9 cellular contexts compared by ENCODE assay signal in the genomic region with DNA sequence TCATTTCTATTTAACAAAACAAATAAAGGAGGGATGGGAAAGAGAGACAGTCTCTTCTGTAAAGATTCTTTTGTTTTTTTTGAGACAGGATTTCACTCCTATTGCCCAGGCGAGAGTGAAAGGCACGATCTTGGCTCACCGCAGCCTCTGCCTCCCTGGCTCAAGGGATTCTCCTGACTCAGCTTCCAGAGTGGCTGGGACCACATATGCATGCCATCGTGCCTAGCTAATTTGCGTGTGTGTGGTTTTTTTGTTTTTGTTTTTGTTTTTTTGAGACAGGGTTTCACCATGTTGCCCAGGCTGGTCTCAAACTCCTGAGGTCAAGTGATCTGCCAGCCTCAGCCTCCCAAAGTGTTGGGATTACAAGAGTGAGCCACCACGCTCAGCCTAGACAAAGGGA. TPM values are rescaled to one million over a fixed set of nuclear protein-coding genes. Genes with fewer than 3 reads are reported as not detected.
DNase-seq lines count a peak whose midpoint lies in the region; ATAC-seq and TF ChIP-seq lines count a peak whose summit lies in the region.
"Had no signal": no experiment of that assay in that cellular context is flagged by ENCODE, and none has a peak within 500 bp of the region (broad histone marks: within the 10 kb centered on the region; RNA-seq: fewer than 3 reads in every experiment).

No MANE protein-coding gene starts in this region.

- ATAC-seq in SK-N-SH treated with all-trans-retinoic acid at 6 μM for 48 hours (peak; percentile 68), GM18870 (IDR thresholded peaks at IDR 0.05; ENCODE audit: unreplicated experiment) (no peak)
- ATAC-seq in activated CD8-positive, alpha-beta T cell treated with anti-CD3 and anti-CD28 coated beads, Interleukin-2, amount 10 ng/mL, durations not matched to agents 7 days and 5 days: no peak

- WGBS in suprapubic skin: 29% methylated on average over 6 of the region's 6 CpGs

- peaks cover 36% of the 10 kb centered on the region for H3K4me1 Mint-ChIP-seq in MCF 10A (ENCODE audit: insufficient read depth, unreplicated experiment)
- peaks cover 40% of the 10 kb centered on the region for H3K4me1 Mint-ChIP-seq in activated CD8-positive, alpha-beta T cell treated with anti-CD3 and anti-CD28 coated beads, Interleukin-2, amount 10 ng/mL, durations not matched to agents 7 days and 5 days (ENCODE audit: low read depth)
- peaks cover 27% of the 10 kb centered on the region for H3K4me1 Mint-ChIP-seq in Calu3 (ENCODE audit: low read depth, unreplicated experiment)

- no peak for TF ChIP-seq EP300 in suprapubic skin (IDR thresholded peaks at IDR 0.05)

- TF ChIP-seq CTCF in MCF 10A (IDR thresholded peaks at IDR 0.05; ENCODE audit: unreplicated experiment): no peak
- no peak for TF ChIP-seq CTCF in breast epithelium (IDR thresholded peaks at IDR 0.05)
- no peak for TF ChIP-seq CTCF in fibroblast of villous mesenchyme (IDR thresholded peaks at IDR 0.05; ENCODE audit: insufficient read depth, low read depth, low read length)
- TF ChIP-seq CTCF in suprapubic skin (IDR thresholded peaks at IDR 0.05): no peak
- no peak for TF ChIP-seq CTCF in Calu3 (IDR thresholded peaks at IDR 0.05; ENCODE audit: unreplicated experiment)

- H3K9me3 ChIP-seq in breast epithelium: no peaks in the 10 kb centered on the region
- no peaks in the 10 kb centered on the region for H3K9me3 ChIP-seq in suprapubic skin

- TF ChIP-seq POLR2A in breast epithelium (IDR thresholded peaks at IDR 0.05): no peak
- no peak for TF ChIP-seq POLR2A in suprapubic skin (IDR thresholded peaks at IDR 0.05)

- no peak overlapping the region for H3K27ac Mint-ChIP-seq in MCF 10A (ENCODE audit: low read depth, unreplicated experiment)
- H3K27ac Mint-ChIP-seq in activated CD8-positive, alpha-beta T cell treated with anti-CD3 and anti-CD28 coated beads, Interleukin-2, amount 10 ng/mL, durations not matched to agents 7 days and 5 days: no peak overlapping the region
- H3K27ac Mint-ChIP-seq in Calu3 (ENCODE audit: unreplicated experiment): no peak overlapping the region

- H3K36me3 ChIP-seq in breast epithelium (no peaks in the 10 kb centered on the region), suprapubic skin (no peaks in the 10 kb centered on the region)

- H3K36me3 Mint-ChIP-seq in MCF 10A (ENCODE audit: insufficient read depth, unreplicated experiment) (peaks cover 4% of the 10 kb centered on the region), Calu3 (ENCODE audit: insufficient read depth, unreplicated experiment) (no peaks in the 10 kb centered on the region)
- peaks cover 3% of the 10 kb centered on the region for H3K36me3 Mint-ChIP-seq in activated CD8-positive, alpha-beta T cell treated with anti-CD3 and anti-CD28 coated beads, Interleukin-2, amount 10 ng/mL, durations not matched to agents 7 days and 5 days (ENCODE audit: low read depth)

- DNase-seq in MCF 10A (ENCODE audit: unreplicated experiment) (peak; percentile 64), breast epithelium (ENCODE audit: low spot score in 2 of 2) (no peak), fibroblast of villous mesenchyme (ENCODE audit: low read depth) (peak; percentile 90), suprapubic skin (ENCODE audit: low spot score in 2 of 2) (no peak), Calu3 (no peak)
- DNase-seq in activated CD8-positive, alpha-beta T cell treated with anti-CD3 and anti-CD28 coated beads, Interleukin-2, amount 10 ng/mL, durations not matched to agents 7 days and 5 days: no peak
- DNase-seq: NCI-H1105 treated with DMSO at 0.1 percent for 48 hours had no signal

- H3K4me3 ChIP-seq in breast epithelium (no peak overlapping the region), fibroblast of villous mesenchyme (ENCODE audit: low read depth, low read length) (peak overlapping the region; percentile 33), suprapubic skin (peak overlapping the region; percentile 5)

- H3K27ac ChIP-seq in breast epithelium (no peak overlapping the region), suprapubic skin (peak overlapping the region; percentile 10)

- POLR2A ChIA-PET in MCF 10A (lab: Yijun Ruan, JAX): interaction anchor here (1.2 to 1.3 kb wide), 2 partner anchors 13 to 21 kb away, joined by 4 read pairs; no protein-coding TSS in a partner anchor
- POLR2A ChIA-PET in activated CD8-positive, alpha-beta T cell treated with anti-CD3 and anti-CD28 coated beads, Interleukin-2, amount 10 ng/mL, durations not matched to agents 7 days and 5 days (lab: Charles Lee): interaction anchor here (1.0 kb wide), 1 partner anchor 20 kb away, joined by 3 read pairs; no protein-coding TSS in a partner anchor

- no peak overlapping the region for H3K4me3 Mint-ChIP-seq in MCF 10A (ENCODE audit: unreplicated experiment)
- no peak overlapping the region for H3K4me3 Mint-ChIP-seq in activated CD8-positive, alpha-beta T cell treated with anti-CD3 and anti-CD28 coated beads, Interleukin-2, amount 10 ng/mL, durations not matched to agents 7 days and 5 days
- no peak overlapping the region for H3K4me3 Mint-ChIP-seq in Calu3 (ENCODE audit: low read depth, unreplicated experiment)

- no TSS peak for BruUV-seq in MCF 10A (replicated peaks; lab: Mats Ljungman, UMichigan)
- BruUV-seq in Calu3 (replicated peaks; lab: Mats Ljungman, UMichigan): no TSS peak

- H3K27me3 Mint-ChIP-seq in MCF 10A (ENCODE audit: insufficient read depth, unreplicated experiment) (no peaks in the 10 kb centered on the region), Calu3 (ENCODE audit: unreplicated experiment) (no peaks in the 10 kb centered on the region)
- no peaks in the 10 kb centered on the region for H3K27me3 Mint-ChIP-seq in activated CD8-positive, alpha-beta T cell treated with anti-CD3 and anti-CD28 coated beads, Interleukin-2, amount 10 ng/mL, durations not matched to agents 7 days and 5 days (ENCODE audit: low read depth)

- CTCF ChIA-PET in MCF 10A (lab: Yijun Ruan, JAX): no interaction called here
- CTCF ChIA-PET in activated CD8-positive, alpha-beta T cell treated with anti-CD3 and anti-CD28 coated beads, Interleukin-2, amount 10 ng/mL, durations not matched to agents 7 days and 5 days (lab: Charles Lee): no interaction called here
- CTCF ChIA-PET in Calu3 (lab: Charles Lee): interaction anchor here (0.8 kb wide), 1 partner anchor 337 kb away, joined by 3 read pairs; no protein-coding TSS in a partner anchor

- no peaks in the 10 kb centered on the region for H3K9me3 Mint-ChIP-seq in MCF 10A (ENCODE audit: unreplicated experiment)
- no peaks in the 10 kb centered on the region for H3K9me3 Mint-ChIP-seq in activated CD8-positive, alpha-beta T cell treated with anti-CD3 and anti-CD28 coated beads, Interleukin-2, amount 10 ng/mL, durations not matched to agents 7 days and 5 days (ENCODE audit: insufficient read depth)
- H3K9me3 Mint-ChIP-seq in Calu3 (ENCODE audit: low read depth, unreplicated experiment): no peaks in the 10 kb centered on the region

- peaks cover 0 to 4% of the 10 kb centered on the region in 2 donors for H3K4me1 ChIP-seq in breast epithelium
- H3K4me1 ChIP-seq in suprapubic skin: peaks cover 62% of the 10 kb centered on the region

- intact Hi-C loops in MCF 10A (cut with micrococcal nuclease) (no loop called here), breast epithelium (cut with DNase I; ENCODE audit: low total_unique reads) (no loop called here), Calu3 (cut with micrococcal nuclease; ENCODE audit: unreplicated experiment) (no loop called here)

- no peaks in the 10 kb centered on the region for H3K27me3 ChIP-seq in breast epithelium
- no peaks in the 10 kb centered on the region for H3K27me3 ChIP-seq in suprapubic skin

TF ChIP-seq in SK-N-SH treated with all-trans-retinoic acid at 6 μM for 48 hours, 23 proteins besides CTCF, POLR2A, EP300 and RAD21 (continues in another document):
- TF ChIP-seq ZNF70 (CRISPR knock-in tag; IDR thresholded peaks at IDR 0.05): no peak
- no peak for TF ChIP-seq ZNF8 (CRISPR knock-in tag; IDR thresholded peaks at IDR 0.05)
- no peak for TF ChIP-seq TCF4 (CRISPR knock-in tag; IDR thresholded peaks at IDR 0.05; ENCODE audit: borderline replicate concordance)
- no peak for TF ChIP-seq CSRNP3 (CRISPR knock-in tag; IDR thresholded peaks at IDR 0.05)
- TF ChIP-seq ARNTL (CRISPR knock-in tag; IDR thresholded peaks at IDR 0.05; ENCODE audit: borderline replicate concordance, low read depth): no peak
- no peak for TF ChIP-seq PATZ1 (CRISPR knock-in tag; IDR thresholded peaks at IDR 0.05; ENCODE audit: borderline replicate concordance)
- no peak for TF ChIP-seq ZFP30 (CRISPR knock-in tag; IDR thresholded peaks at IDR 0.05)
- TF ChIP-seq RARB (CRISPR knock-in tag; IDR thresholded peaks at IDR 0.05): no peak
- no peak for TF ChIP-seq CSDC2 (CRISPR knock-in tag; IDR thresholded peaks at IDR 0.05)

RNA-seq across cellular contexts. Expression of gene STAG1, which starts 23.3 kb away (rescaled TPM):
- total RNA-seq in MCF 10A (2022) (29.2 and 34.3 TPM in 2 replicates), breast epithelium (10 to 100 TPM; 54.4 to 83.7 (median 73.7) TPM), fibroblast of villous mesenchyme (37.7 and 52.7 TPM in 2 replicates), suprapubic skin (10 to 100 TPM; 33.8 to 76.4 (median 38.0) TPM), Calu3 (2022) (33.3 and 39.3 TPM in 2 replicates)
- total RNA-seq in activated CD8-positive, alpha-beta T cell treated with anti-CD3 and anti-CD28 coated beads, Interleukin-2, amount 10 ng/mL, durations not matched to agents 7 days and 5 days: 10 to 100 TPM; 38.7 to 44.7 TPM

Comparison
In these comparisons a context has a peak if more than half of its experiments do, and no peak if none do; other contexts are left out.
1. DNase-seq: peak in MCF 10A (single experiment) and fibroblast of villous mesenchyme (single experiment); none in breast epithelium (0 of 2), suprapubic skin (0 of 2), activated CD8-positive, alpha-beta T cell treated with anti-CD3 and anti-CD28 coated beads, Interleukin-2, amount 10 ng/mL, durations not matched to agents 7 days and 5 days (single experiment) and Calu3 (single experiment).
2. H3K4me3 ChIP-seq: peak in fibroblast of villous mesenchyme (single experiment) and suprapubic skin (single experiment); none in breast epithelium (0 of 3).